In the genomic region with DNA sequence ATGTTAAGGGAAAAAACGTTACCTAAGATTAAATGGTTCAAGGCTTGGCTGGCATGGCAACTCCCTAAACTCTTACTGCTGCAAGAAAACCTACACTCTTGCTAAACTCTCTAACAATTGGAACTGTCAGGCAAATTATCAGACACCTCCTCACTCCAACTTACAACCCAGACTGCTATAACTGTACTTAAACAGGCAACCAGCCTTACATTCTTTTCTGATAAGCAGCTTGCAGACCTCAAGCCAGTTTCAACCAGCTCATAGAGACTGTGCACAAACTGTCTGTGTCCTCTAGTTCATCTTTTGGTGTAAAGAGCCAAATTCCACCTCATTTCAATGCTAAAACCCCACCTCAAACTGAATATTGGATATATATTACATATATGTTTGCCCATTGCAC, we compare ENCODE assay signal across 20 cellular contexts.
"Had no signal": no experiment of that assay in that cellular context is flagged by ENCODE, and none has a peak within 500 bp of the region (broad histone marks: within the 10 kb centered on the region; RNA-seq: fewer than 3 reads in every experiment).

No MANE protein-coding gene starts in this region.

- DNase-seq: naive thymus-derived CD4-positive, alpha-beta T cell; natural killer cell; nucleus accumbens; pancreas; psoas muscle; retina; right lobe of liver; sigmoid colon; small intestine; stimulated activated CD4-positive, alpha-beta T cell treated with anti-CD3 and anti-CD28 coated beads, Interleukin-15, amount 100 ng/mL, for 24 hours; stimulated activated CD4-positive, alpha-beta T cell treated with anti-CD3 and anti-CD28 coated beads, Interleukin-2, amount 100 ng/mL, for 24 hours; stimulated activated CD4-positive, alpha-beta T cell treated with anti-CD3 and anti-CD28 coated beads, Interleukin-2, amount 100 ng/mL, for 48 hours; stimulated activated CD4-positive, alpha-beta T cell treated with anti-CD3 and anti-CD28 coated beads, Interleukin-4, amount 100 ng/mL, for 24 hours; stimulated activated naive B cell treated with anti-CD40 and anti-IgM and Interleukin-4, amounts not matched to agents 10 μg/mL and 1 μg/mL and 100 μg/mL, for 72 hours; stimulated activated naive CD4-positive, alpha-beta T cell treated with Interleukin-2 at 50 U/mL for 16 hours; stomach; thyroid gland; trophoblast cell; upper lobe of left lung had no signal

- FAIRE-seq: small intestine, urothelium cell line had no signal
